ENCODE assay signal across 17 cellular contexts in genomic region chr2:180507028-180507427, GRCh38.
"Had no signal": no experiment of that assay in that cellular context is flagged by ENCODE, and none has a peak within 500 bp of the region (broad histone marks: within the 10 kb centered on the region; RNA-seq: fewer than 3 reads in every experiment).

No MANE protein-coding gene starts in this region.

- H3K36me3 ChIP-seq: esophagus muscularis mucosa, gastrocnemius medialis, heart right ventricle, left ventricle myocardium inferior had no signal

- DNase-seq: activated CD4-positive, alpha-beta T cell treated with anti-CD3 and anti-CD28 coated beads for 1 hour; activated CD4-positive, alpha-beta T cell treated with anti-CD3 and anti-CD28 coated beads, Interleukin-2, amount 50 U/mL, for 48 hours; activated naive CD4-positive, alpha-beta T cell; activated T-cell treated with anti-CD3 and anti-CD28 coated beads, Interleukin-2, amount 50 U/mL, for 72 hours; caudate nucleus; gastrocnemius medialis; heart right ventricle; left ventricle myocardium inferior; psoas muscle; stimulated activated CD4-positive, alpha-beta T cell treated with anti-CD3 and anti-CD28 coated beads, Interleukin-2, amount 100 ng/mL, for 24 hours; stimulated activated naive CD4-positive, alpha-beta T cell; substantia nigra; SW 1271 had no signal

- H3K27me3 ChIP-seq: esophagus muscularis mucosa, gastrocnemius medialis, heart right ventricle had no signal

- FAIRE-seq: astrocyte, keratinocyte had no signal

- H3K9me3 ChIP-seq: esophagus muscularis mucosa, gastrocnemius medialis, heart right ventricle, left ventricle myocardium inferior, psoas muscle had no signal

- H3K4me3 ChIP-seq: esophagus muscularis mucosa, gastrocnemius medialis, heart right ventricle, left ventricle myocardium inferior, psoas muscle had no signal

- ATAC-seq: activated T-cell treated with anti-CD3 and anti-CD28 coated beads, Interleukin-2, amount 50 U/mL, for 72 hours; gastrocnemius medialis; heart right ventricle; psoas muscle; sciatic nerve had no signal

- H3K4me1 ChIP-seq: esophagus muscularis mucosa, gastrocnemius medialis, heart right ventricle, left ventricle myocardium inferior, psoas muscle had no signal

- H3K27ac ChIP-seq: esophagus muscularis mucosa, gastrocnemius medialis, heart right ventricle, left ventricle myocardium inferior, psoas muscle had no signal
